Comparison of ENCODE assay signal across 10 cellular contexts in the genomic region with DNA sequence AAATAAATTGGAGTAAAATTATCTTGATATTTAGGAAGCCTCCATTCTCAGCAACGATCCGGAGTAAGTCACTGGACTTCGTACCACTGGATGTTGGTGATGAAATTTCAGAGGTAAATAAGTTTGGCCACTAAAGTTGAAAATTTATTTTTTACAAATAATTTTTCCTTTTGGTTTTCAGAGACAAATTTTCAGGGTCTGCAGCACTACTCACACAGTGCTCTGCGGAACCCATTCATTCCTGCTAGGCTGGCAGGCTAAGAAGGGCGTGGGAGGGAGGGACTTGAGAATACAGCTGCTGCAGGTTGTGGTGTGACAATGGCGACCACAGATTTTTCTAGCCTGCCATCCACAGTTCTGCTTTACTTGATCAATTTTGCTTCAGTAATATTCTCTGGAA. TPM values are rescaled to one million over a fixed set of nuclear protein-coding genes. Genes with fewer than 3 reads are reported as not detected.
DNase-seq lines count a peak whose midpoint lies in the region; ATAC-seq, FAIRE-seq and TF ChIP-seq lines count a peak whose summit lies in the region.
"Had no signal": no experiment of that assay in that cellular context is flagged by ENCODE, and none has a peak within 500 bp of the region (broad histone marks: within the 10 kb centered on the region; RNA-seq: fewer than 3 reads in every experiment).

No MANE protein-coding gene starts in this region.

- no peak for ATAC-seq in GM19035 (IDR thresholded peaks at IDR 0.05; ENCODE audit: unreplicated experiment)

- peak overlapping the region; percentile 56 for H3K4me3 ChIP-seq in neuron (ENCODE audit: low read length)
- H3K4me3 ChIP-seq: SJSA1 had no signal

- no peak for TF ChIP-seq CTCF in D721Med (IDR thresholded peaks at IDR 0.05; ENCODE audit: insufficient read depth, missing control alignments)

- peaks cover 20% of the 10 kb centered on the region for H3K36me3 ChIP-seq in neuron (ENCODE audit: insufficient read depth, low read length)

- H3K27me3 ChIP-seq in neuron (ENCODE audit: insufficient read depth, low read length): no peaks in the 10 kb centered on the region
- H3K27me3 ChIP-seq: SJSA1 had no signal

- no peak overlapping the region for H2AFZ ChIP-seq in neuron (ENCODE audit: low read depth, low read length)

- peak; percentile 89 for DNase-seq in DMS79 treated with DMSO at 0.1 percent for 48 hours (lab: John Stamatoyannopoulos, UW)
- peak; percentile 62 for DNase-seq in NCI-H1694 (lab: John Stamatoyannopoulos, UW)
- peak; percentile 52 for DNase-seq in astrocyte of the hippocampus (ENCODE audit: low read depth, low spot score)
- no peak for DNase-seq in T-helper 1 cell
- no peak for DNase-seq in D721Med (ENCODE audit: insufficient read length, low spot score)
- no peak for DNase-seq in HT-29 (ENCODE audit: low spot score)
- DNase-seq: stimulated activated CD4-positive, alpha-beta T cell treated with anti-CD3 and anti-CD28 coated beads, Interleukin-15, amount 100 ng/mL, for 24 hours had no signal

- FAIRE-seq in D721Med (lab: Jason Lieb, UNC): no peak

- peaks cover 33% of the 10 kb centered on the region for H3K4me1 ChIP-seq in neuron (ENCODE audit: insufficient read depth, low read length)

- no peaks in the 10 kb centered on the region for H3K9me3 ChIP-seq in neuron (ENCODE audit: low read length)
- H3K9me3 ChIP-seq: SJSA1 had no signal

RNA-seq across cellular contexts. Expression of a gene that starts 1.4 kb away (rescaled TPM):
- 6.1 and 7.3 TPM in 2 replicates for total RNA-seq in HT-29 (2014; rRNA removed; shearing (Covaris generic))

RNA-seq across cellular contexts. Expression of a gene that starts 59.1 kb away (rescaled TPM):
- 2,713 and 2,908 TPM in 2 replicates for total RNA-seq in HT-29 (2014; rRNA removed; shearing (Covaris generic))

Comparison
In these comparisons a context has a peak if more than half of its experiments do, and no peak if none do; other contexts are left out.
1. DNase-seq: peak in DMS79 treated with DMSO at 0.1 percent for 48 hours (single experiment), NCI-H1694 (single experiment) and astrocyte of the hippocampus (single experiment); none in T-helper 1 cell (0 of 5), D721Med (single experiment) and HT-29 (single experiment).